ENCODE assay signal across 36 cellular contexts in genomic region chrX:85381602-85382001, GRCh38. TPM values are rescaled to one million over a fixed set of nuclear protein-coding genes. Genes with fewer than 3 reads are reported as not detected.
"Had no signal": no experiment of that assay in that cellular context is flagged by ENCODE, and none has a peak within 500 bp of the region (broad histone marks: within the 10 kb centered on the region; RNA-seq: fewer than 3 reads in every experiment).

No MANE protein-coding gene starts in this region.

- H3K4me1 ChIP-seq: adrenal gland, ascending aorta, body of pancreas, breast epithelium had no signal

- H3K9me3 ChIP-seq: adrenal gland, ascending aorta, body of pancreas, breast epithelium had no signal

- DNase-seq: activated effector memory CD4-positive, alpha-beta T cell treated with anti-CD3 and anti-CD28 coated beads, Interleukin-2, amount 50 U/mL, for 16 hours; activated effector memory CD4-positive, alpha-beta T cell treated with Interleukin-2 at 50 U/mL for 16 hours; activated gamma-delta T cell; activated naive CD4-positive, alpha-beta T cell; activated naive CD4-positive, alpha-beta T cell treated with anti-CD3 and anti-CD28 coated beads for 36 hours; activated naive CD4-positive, alpha-beta T cell treated with anti-CD3 and anti-CD28 coated beads, Interleukin-2, amount 10 ng/mL, durations not matched to agents 7 days and 5 days; activated naive CD4-positive, alpha-beta T cell treated with anti-CD3 and anti-CD28 coated beads, Interleukin-2, amount 50 U/mL, for 16 hours; activated naive CD4-positive, alpha-beta T cell treated with Interleukin-2 at 50 U/mL for 16 hours; activated naive CD8-positive, alpha-beta T cell treated with anti-CD3 and anti-CD28 coated beads for 36 hours; activated naive CD8-positive, alpha-beta T cell treated with anti-CD3 and anti-CD28 coated beads, Interleukin-2, amount 10 ng/mL, durations not matched to agents 7 days and 5 days; activated naive CD8-positive, alpha-beta T cell treated with anti-CD3 and anti-CD28 coated beads, Interleukin-2, amount 50 U/mL, for 24 hours; activated T-cell treated with anti-CD3 and anti-CD28 coated beads for 4 hours; activated T-cell treated with anti-CD3 and anti-CD28 coated beads, Interleukin-2, amount 50 U/mL, for 1 hour; activated T-cell treated with anti-CD3 and anti-CD28 coated beads, Interleukin-2, amount 50 U/mL, for 24 hours; activated T-cell treated with anti-CD3 and anti-CD28 coated beads, Interleukin-2, amount 50 U/mL, for 4 hours; activated T-cell treated with anti-CD3 and anti-CD28 coated beads, Interleukin-2, amount 50 U/mL, for 48 hours; activated T-cell treated with anti-CD3 and anti-CD28 coated beads, Interleukin-2, amount 50 U/mL, for 72 hours; adrenal gland; amniotic stem cell; amygdala; anterior cingulate cortex; aorta; body of pancreas; brain microvascular endothelial cell; caudate nucleus; central memory CD4-positive, alpha-beta T cell; cerebellar nuclear complex had no signal

- FAIRE-seq: bronchial epithelial cell had no signal

- H3K36me3 ChIP-seq: adrenal gland, ascending aorta, brain microvascular endothelial cell, breast epithelium, cardiac muscle cell had no signal

- H3K4me3 ChIP-seq: adrenal gland, ascending aorta, body of pancreas, breast epithelium, cardiac muscle cell had no signal

- H3K27me3 ChIP-seq: adrenal gland, ascending aorta, body of pancreas, brain microvascular endothelial cell, cardiac muscle cell had no signal

- H3K27ac ChIP-seq: adrenal gland, ascending aorta, body of pancreas, brain microvascular endothelial cell, breast epithelium, cardiac muscle cell had no signal

- ATAC-seq: activated naive CD4-positive, alpha-beta T cell treated with anti-CD3 and anti-CD28 coated beads, Interleukin-2, amount 50 U/mL, for 72 hours; activated naive CD8-positive, alpha-beta T cell treated with anti-CD3 and anti-CD28 coated beads, Interleukin-2, amount 50 U/mL, for 24 hours; activated T-cell treated with anti-CD3 and anti-CD28 coated beads, Interleukin-2, amount 50 U/mL, for 4 hours; activated T-cell treated with anti-CD3 and anti-CD28 coated beads, Interleukin-2, amount 50 U/mL, for 72 hours; activated T-helper 17 cell treated with anti-CD3 and anti-CD28 coated beads, Interleukin-2, amount 50 U/mL, for 72 hours; body of pancreas had no signal

RNA-seq across cellular contexts. Expression of gene POF1B, which starts 2.1 kb away (rescaled TPM):
- total RNA-seq: activated naive CD8-positive, alpha-beta T cell treated with anti-CD3 and anti-CD28 coated beads for 36 hours; activated T-helper 2 cell treated with anti-CD3 and anti-CD28 coated beads, Interferon-gamma antibody, Interleukin-2, Interleukin-4, amounts not matched to agents 10 μg/mL and 5 μg/mL and 100 μg/mL, durations not matched to agents 14 hours and 24 hours and 36 hours; astrocyte; chondrocyte had no signal
- polyA plus RNA-seq: cardiac muscle cell had no signal
